ENCODE assay signal across 8 cellular contexts in the genomic region with DNA sequence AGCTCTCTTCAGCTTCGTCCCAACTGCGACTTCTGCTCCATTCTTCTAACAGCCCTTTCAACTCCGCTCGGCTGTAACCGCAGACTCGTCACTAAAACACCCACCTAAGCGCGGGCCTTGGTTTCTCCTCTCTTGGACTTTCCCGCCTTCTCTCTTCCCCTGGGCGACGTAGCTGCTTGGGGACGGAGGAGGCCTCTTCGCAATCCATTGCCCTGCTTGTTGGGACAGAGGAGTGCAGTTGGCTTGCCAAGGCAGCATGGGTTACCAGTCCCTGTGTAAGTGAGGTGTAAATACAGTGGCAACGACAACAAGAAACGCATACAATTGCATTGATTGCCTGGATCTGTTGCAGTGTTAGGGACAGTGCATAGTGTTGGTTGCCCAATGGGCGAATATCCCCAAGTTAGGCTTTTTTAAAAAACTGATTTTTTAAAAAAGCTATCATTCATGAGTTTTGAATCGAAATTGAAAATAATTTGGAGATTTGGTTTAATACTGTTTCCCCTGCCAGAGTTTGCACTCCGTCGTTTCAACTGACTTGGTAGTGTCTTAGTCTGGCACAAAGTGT. TPM values are rescaled to one million over a fixed set of nuclear protein-coding genes. Genes with fewer than 3 reads are reported as not detected.
A peak's percentile ranks its signal among the peaks of the same experiment; 100 is the strongest.
DNase-seq lines count a peak whose midpoint lies in the region; ATAC-seq, FAIRE-seq and TF ChIP-seq lines count a peak whose summit lies in the region.

No MANE protein-coding gene starts in this region.

- 27% methylated on average over 19 of the region's 19 CpGs for WGBS in right cardiac atrium

- peak; percentile 55 for ATAC-seq in HG02642 (IDR thresholded peaks at IDR 0.05; ENCODE audit: poor library complexity, unreplicated experiment)
- peak; percentile 44 to 49 for ATAC-seq in right cardiac atrium

- H3K27me3 ChIP-seq in NT2/D1 (ENCODE audit: insufficient read depth, insufficient read length): no peaks in the 10 kb centered on the region
- H3K27me3 ChIP-seq in right cardiac atrium (ENCODE audit: control insufficient read depth, insufficient read depth): no peaks in the 10 kb centered on the region

- H3K4me1 ChIP-seq in NT2/D1 (ENCODE audit: insufficient read depth, insufficient read length): no peaks in the 10 kb centered on the region
- no peaks in the 10 kb centered on the region for H3K4me1 ChIP-seq in right cardiac atrium (ENCODE audit: control insufficient read depth, insufficient read depth, low read length)

- peaks cover 26% of the 10 kb centered on the region for H3K36me3 ChIP-seq in NT2/D1 (ENCODE audit: insufficient read depth, insufficient read length, low read length)

- peaks cover 7% of the 10 kb centered on the region; the same call in 1 of the 2 replicates for H3K9me3 ChIP-seq in NT2/D1 (ENCODE audit: insufficient read depth, low read length)
- H3K9me3 ChIP-seq in right cardiac atrium (ENCODE audit: control insufficient read depth, low read length): no peaks in the 10 kb centered on the region

- H3K27ac ChIP-seq in right cardiac atrium (ENCODE audit: low read length): peak overlapping the region; percentile 90

- no peak for TF ChIP-seq POLR2A in GM12892 (IDR thresholded peaks at IDR 0.05; ENCODE audit: low read depth, low read length)

- peak; percentile 44 for DNase-seq in GM12892 (ENCODE audit: insufficient read length)
- no peak for DNase-seq in NT2/D1 (ENCODE audit: low read depth, low spot score)
- peak; percentile 59 for DNase-seq in activated gamma-delta T cell treated with anti-CD3 and anti-CD28 coated beads, Interleukin-2, amount 50 U/mL, for 16 hours (ENCODE audit: low read depth)
- no peak for DNase-seq in right cardiac atrium
- peak; percentile 75 to 78 for DNase-seq in stimulated activated CD4-positive, alpha-beta T cell treated with anti-CD3 and anti-CD28 coated beads, Interleukin-15, amount 100 ng/mL, for 48 hours (ENCODE audit: low read depth in 2 of 2)
- DNase-seq in EL: no peak
- no peak for DNase-seq in cerebellar cortex (ENCODE audit: low spot score)

- FAIRE-seq in GM12892 (lab: Jason Lieb, UNC): no peak

- H3K9ac ChIP-seq in NT2/D1 (ENCODE audit: insufficient read length, low read depth): no peak overlapping the region

- intact Hi-C loops in right cardiac atrium (cut with DNase I): no loop called here

- H3K4me3 ChIP-seq in NT2/D1 (ENCODE audit: insufficient read length, low read depth) (peak overlapping the region; percentile 95), right cardiac atrium (ENCODE audit: low read length) (peak overlapping the region; percentile 83)

RNA-seq across cellular contexts. Expression of gene DARS1, which starts 0.5 kb away (rescaled TPM):
- polyA plus RNA-seq in GM12892 (2012; ENCODE audit: missing spikeins): 196 TPM
- total RNA-seq in right cardiac atrium: 10 to 100 TPM; 50.0 to 56.0 (median 54.3) TPM
- polyA plus RNA-seq in right cardiac atrium: 63.4 TPM

Comparison
In these comparisons a context has a peak if more than half of its experiments do, and no peak if none do; other contexts are left out.
1. DNase-seq: peak in GM12892 (single experiment), activated gamma-delta T cell treated with anti-CD3 and anti-CD28 coated beads, Interleukin-2, amount 50 U/mL, for 16 hours (single experiment) and stimulated activated CD4-positive, alpha-beta T cell treated with anti-CD3 and anti-CD28 coated beads, Interleukin-15, amount 100 ng/mL, for 48 hours (2 of 2); none in NT2/D1 (single experiment), right cardiac atrium (0 of 3), EL (single experiment) and cerebellar cortex (single experiment).